In genomic region chr1:150629115-150629928, GRCh38 we compare ENCODE assay signal across 7 cellular contexts. TPM values are rescaled to one million over a fixed set of nuclear protein-coding genes. Genes with fewer than 3 reads are reported as not detected.
DNase-seq lines count a peak whose midpoint lies in the region; ATAC-seq and TF ChIP-seq lines count a peak whose summit lies in the region.

TSS of gene ENSA (minus strand) at chr1:150629612. CDS start at chr1:150629470, 142 bp downstream.

- no peak for TF ChIP-seq CTCF in hepatocyte (IDR thresholded peaks at IDR 0.05; ENCODE audit: poor library complexity)

- under 1% methylated on average over 44 of the region's 49 CpGs for WGBS in hepatocyte (ENCODE audit: low lambda C conversion rate, missing lambda C conversion rate)

- peak; percentile 93 for ATAC-seq in GM18517 (IDR thresholded peaks at IDR 0.05; ENCODE audit: unreplicated experiment)
- ATAC-seq in HG03039 (IDR thresholded peaks at IDR 0.05; ENCODE audit: unreplicated experiment) = peak; percentile 86

- peak within 1 kb of the TSS; percentile 52 for H3K4me3 ChIP-seq in hepatocyte

- H3K9me2 ChIP-seq in hepatocyte (replicated peaks; ENCODE audit: insufficient read depth) = no peaks in the 10 kb centered on the region

- peaks cover 10% of the 10 kb centered on the region for H3K4me1 ChIP-seq in hepatocyte (ENCODE audit: insufficient read depth)

- DNase-seq in NCI-H2081 (lab: John Stamatoyannopoulos, UW) (peak; percentile 100), T1000 (lab: John Stamatoyannopoulos, UW) (peak; percentile 96), astrocyte of the hippocampus (ENCODE audit: low read depth, low spot score) (peak; percentile 99), hepatocyte (ENCODE audit: low spot score) (peak; percentile 99), renal cortical epithelial cell (ENCODE audit: low read depth) (peak; percentile 99)

- H3K79me2 ChIP-seq in hepatocyte = peaks cover 39% of the 10 kb centered on the region

- no peaks in the 10 kb centered on the region for H3K9me3 ChIP-seq in hepatocyte (ENCODE audit: low read depth)

- H3K27ac ChIP-seq in hepatocyte = peak within 1 kb of the TSS; percentile 95

- H3K36me3 ChIP-seq in hepatocyte (replicated peaks; ENCODE audit: insufficient read depth, low read depth) = peaks cover 3% of the 10 kb centered on the region

- peak within 1 kb of the TSS; percentile 57 for H2AFZ ChIP-seq in hepatocyte

- peak within 1 kb of the TSS; percentile 84 for H3K4me2 ChIP-seq in hepatocyte

- H3K27me3 ChIP-seq in hepatocyte = no peaks in the 10 kb centered on the region

- H4K20me1 ChIP-seq in hepatocyte (ENCODE audit: insufficient read depth, poor library complexity, severe bottlenecking) = peaks cover 11% of the 10 kb centered on the region

RNA-seq across cellular contexts. Expression of gene ENSA, which starts in this region (rescaled TPM):
- total RNA-seq in hepatocyte = 101 and 148 TPM in 2 replicates
- polyA plus RNA-seq in hepatocyte = 70.8 and 86.5 TPM in 2 replicates
- 109 and 232 TPM in 2 replicates for total RNA-seq in renal cortical epithelial cell

Comparison
In these comparisons a context has a peak if more than half of its experiments do, and no peak if none do; other contexts are left out.
1. Peak in every context shown above with its lines: DNase-seq, ATAC-seq, H3K4me3 ChIP-seq and H3K27ac ChIP-seq.